In genomic region chr22:27130949-27131745, GRCh38 we compare ENCODE assay signal across 1 cellular context.
TF ChIP-seq lines count a peak whose summit lies in the region.

No MANE protein-coding gene starts in this region.

TF ChIP-seq in SK-N-SH treated with all-trans-retinoic acid at 6 μM for 48 hours, 23 proteins besides CTCF, POLR2A, EP300 and RAD21 (continued from another document):
- TF ChIP-seq, protein P1, sequence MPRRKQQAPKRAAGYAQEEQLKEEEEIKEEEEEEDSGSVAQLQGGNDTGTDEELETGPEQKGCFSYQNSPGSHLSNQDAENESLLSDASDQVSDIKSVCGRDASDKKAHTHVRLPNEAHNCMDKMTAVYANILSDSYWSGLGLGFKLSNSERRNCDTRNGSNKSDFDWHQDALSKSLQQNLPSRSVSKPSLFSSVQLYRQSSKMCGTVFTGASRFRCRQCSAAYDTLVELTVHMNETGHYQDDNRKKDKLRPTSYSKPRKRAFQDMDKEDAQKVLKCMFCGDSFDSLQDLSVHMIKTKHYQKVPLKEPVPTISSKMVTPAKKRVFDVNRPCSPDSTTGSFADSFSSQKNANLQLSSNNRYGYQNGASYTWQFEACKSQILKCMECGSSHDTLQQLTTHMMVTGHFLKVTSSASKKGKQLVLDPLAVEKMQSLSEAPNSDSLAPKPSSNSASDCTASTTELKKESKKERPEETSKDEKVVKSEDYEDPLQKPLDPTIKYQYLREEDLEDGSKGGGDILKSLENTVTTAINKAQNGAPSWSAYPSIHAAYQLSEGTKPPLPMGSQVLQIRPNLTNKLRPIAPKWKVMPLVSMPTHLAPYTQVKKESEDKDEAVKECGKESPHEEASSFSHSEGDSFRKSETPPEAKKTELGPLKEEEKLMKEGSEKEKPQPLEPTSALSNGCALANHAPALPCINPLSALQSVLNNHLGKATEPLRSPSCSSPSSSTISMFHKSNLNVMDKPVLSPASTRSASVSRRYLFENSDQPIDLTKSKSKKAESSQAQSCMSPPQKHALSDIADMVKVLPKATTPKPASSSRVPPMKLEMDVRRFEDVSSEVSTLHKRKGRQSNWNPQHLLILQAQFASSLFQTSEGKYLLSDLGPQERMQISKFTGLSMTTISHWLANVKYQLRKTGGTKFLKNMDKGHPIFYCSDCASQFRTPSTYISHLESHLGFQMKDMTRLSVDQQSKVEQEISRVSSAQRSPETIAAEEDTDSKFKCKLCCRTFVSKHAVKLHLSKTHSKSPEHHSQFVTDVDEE (CRISPR knock-in tag; IDR thresholded peaks at IDR 0.05) = no peak
